7 cellular contexts compared by ENCODE assay signal in genomic region chr5:94968507-94969095, GRCh38.
DNase-seq lines count a peak whose midpoint lies in the region; ATAC-seq, FAIRE-seq and TF ChIP-seq lines count a peak whose summit lies in the region.

No MANE protein-coding gene starts in this region.

- no peak overlapping the region for H2AFZ ChIP-seq in mammary epithelial cell (ENCODE audit: low read depth, low read length)

- H3K36me3 ChIP-seq in NT2/D1 (ENCODE audit: insufficient read depth, insufficient read length, low read length) (no peaks in the 10 kb centered on the region), mammary epithelial cell (ENCODE audit: insufficient read depth, low read length) (no peaks in the 10 kb centered on the region), kidney (ENCODE audit: control insufficient read depth in 1 of 2, insufficient read depth in 2 of 2, low read length in 2 of 2) (no peaks in the 10 kb centered on the region), thyroid gland (no peaks in the 10 kb centered on the region)

- H3K79me2 ChIP-seq in mammary epithelial cell (ENCODE audit: insufficient read depth, low read length): no peaks in the 10 kb centered on the region

- H3K4me1 ChIP-seq in NT2/D1 (ENCODE audit: insufficient read depth, insufficient read length): no peaks in the 10 kb centered on the region
- no peaks in the 10 kb centered on the region for H3K4me1 ChIP-seq in mammary epithelial cell (ENCODE audit: insufficient read depth, low read length)
- H3K4me1 ChIP-seq in kidney (ENCODE audit: control insufficient read depth in 1 of 2, insufficient read depth in 1 of 2, low read depth in 1 of 2, low read length in 2 of 2): no peaks in the 10 kb centered on the region
- no peaks in the 10 kb centered on the region for H3K4me1 ChIP-seq in thyroid gland

- no peaks in the 10 kb centered on the region for H4K20me1 ChIP-seq in mammary epithelial cell (ENCODE audit: insufficient read depth, low read length)

- FAIRE-seq in kidney (lab: Jason Lieb, UNC): peak; percentile 89

- dilution Hi-C loops in mammary epithelial cell (cut with HindIII; ENCODE audit: low sequenced_read_pairs): no loop called here

- no peak overlapping the region for H3K9ac ChIP-seq in NT2/D1 (ENCODE audit: insufficient read length, low read depth)
- no peak overlapping the region for H3K9ac ChIP-seq in mammary epithelial cell (ENCODE audit: insufficient read depth, low read length)
- no peak overlapping the region for H3K9ac ChIP-seq in kidney (ENCODE audit: low read length in 2 of 2)

- TF ChIP-seq POLR2A in thyroid gland (IDR thresholded peaks at IDR 0.05): no peak

- TF ChIP-seq CTCF in mammary epithelial cell (conservative IDR thresholded peaks at IDR 0.05 in 1 of 2, IDR thresholded peaks at IDR 0.05 in 1 of 2; ENCODE audit: extremely low read depth in 1 of 2, insufficient read depth in 1 of 2, low read depth in 1 of 2, low read length in 2 of 2) (peak; percentile 64 to 68), kidney (IDR thresholded peaks at IDR 0.05; ENCODE audit: borderline replicate concordance, extremely low read depth, insufficient read depth) (peak; percentile 60), thyroid gland (IDR thresholded peaks at IDR 0.05) (peak; percentile 36 to 68 (median 58))

- intact Hi-C loops in mammary epithelial cell (cut with micrococcal nuclease) (loop anchor here (1.0 to 10.0 kb wide), 4 partner anchors 114 to 676 kb away; partner anchors contain the start of gene RFESD), kidney (cut with DNase I) (no loop called here), thyroid gland (cut with DNase I) (no loop called here)

- no peak overlapping the region for H3K4me3 ChIP-seq in NT2/D1 (ENCODE audit: insufficient read length, low read depth)
- H3K4me3 ChIP-seq in mammary epithelial cell (replicated peaks in 1 of 3; ENCODE audit: insufficient read depth in 1 of 3, low read depth in 2 of 3, low read length in 3 of 3): no peak overlapping the region
- no peak overlapping the region for H3K4me3 ChIP-seq in kidney (ENCODE audit: low read length in 2 of 2)
- H3K4me3 ChIP-seq in thyroid gland (replicated peaks in 1 of 3): no peak overlapping the region

- peak; percentile 75 for ATAC-seq in GM21576 (IDR thresholded peaks at IDR 0.05; ENCODE audit: unreplicated experiment)

- H3K27ac ChIP-seq in mammary epithelial cell (ENCODE audit: insufficient read depth, low read depth, low read length) (no peak overlapping the region), kidney (ENCODE audit: low read depth in 2 of 2, low read length in 2 of 2) (no peak overlapping the region), thyroid gland (no peak overlapping the region)

- no TSS peak for BruUV-seq in mammary epithelial cell (replicated peaks; lab: Mats Ljungman, UMichigan)

- CTCF ChIA-PET in mammary epithelial cell (lab: Charles Lee; ENCODE audit: low non-redundant PET): interaction anchor here (0.6 kb wide), 2 partner anchors 259 to 424 kb away, joined by 3 to 6 read pairs; no protein-coding TSS in a partner anchor

- no peak overlapping the region for H3K4me2 ChIP-seq in mammary epithelial cell (ENCODE audit: insufficient read depth, low read depth, low read length)

- in situ Hi-C loops in G401 (cut with HindIII; ENCODE audit: low sequenced_read_pairs): no loop called here
- in situ Hi-C loops in mammary epithelial cell (cut with MboI; ENCODE audit: low sequenced_read_pairs in 2 of 2): loop anchor here in 1 of 2 donors (10.0 kb wide), 1 partner anchor 266 kb away; no protein-coding TSS in a partner anchor

- H3K27me3 ChIP-seq in NT2/D1 (ENCODE audit: insufficient read depth, insufficient read length) (no peaks in the 10 kb centered on the region), mammary epithelial cell (ENCODE audit: insufficient read depth, low read length) (no peaks in the 10 kb centered on the region), thyroid gland (no peaks in the 10 kb centered on the region)

- 47% methylated on average over 5 of the region's 5 CpGs for WGBS in mammary epithelial cell (ENCODE audit: low coverage, missing lambda C conversion rate)
- WGBS in thyroid gland, 2 donors: 36 to 40% methylated on average over 5 of the region's 5 CpGs

- DNase-seq in G401 (ENCODE audit: low spot score) (peak; percentile 88), KG1 (lab: John Stamatoyannopoulos, UW) (peak; percentile 3), NT2/D1 (ENCODE audit: low read depth, low spot score) (peak; percentile 33), mammary epithelial cell (peak; percentile 53), kidney (no peak), thyroid gland (peak; percentile 7 to 18)

- H3K9me3 ChIP-seq in NT2/D1 (ENCODE audit: insufficient read depth, low read length) (no peaks in the 10 kb centered on the region), mammary epithelial cell (replicated peaks; ENCODE audit: insufficient read depth, low read length) (no peaks in the 10 kb centered on the region), kidney (ENCODE audit: control insufficient read depth in 1 of 2, low read length in 2 of 2) (no peaks in the 10 kb centered on the region), thyroid gland (no peaks in the 10 kb centered on the region)
